30 cellular contexts compared by ENCODE assay signal in genomic region chr14:65142429-65142828, GRCh38.
"Had no signal": no experiment of that assay in that cellular context is flagged by ENCODE, and none has a peak within 500 bp of the region (broad histone marks: within the 10 kb centered on the region; RNA-seq: fewer than 3 reads in every experiment).

No MANE protein-coding gene starts in this region.

- H3K4me3 Mint-ChIP-seq: activated CD4-positive, alpha-beta T cell treated with anti-CD3 and anti-CD28 coated beads for 36 hours; activated CD4-positive, alpha-beta T cell treated with anti-CD3 and anti-CD28 coated beads, Interleukin-2, amount 10 ng/mL, durations not matched to agents 7 days and 5 days; activated CD8-positive, alpha-beta T cell treated with anti-CD3 and anti-CD28 coated beads for 36 hours; activated naive CD8-positive, alpha-beta T cell; activated T-cell treated with anti-CD3 and anti-CD28 coated beads, Interleukin-2, amount 50 U/mL, for 4 hours; activated T-helper 17 cell treated with anti-CD3 and anti-CD28 coated beads, Interleukin-2, amount 50 U/mL, for 72 hours; central memory CD8-positive, alpha-beta T cell; effector memory CD8-positive, alpha-beta T cell had no signal

- FAIRE-seq: astrocyte, bronchial epithelial cell had no signal

- H3K36me3 ChIP-seq: brain microvascular endothelial cell, esophagus muscularis mucosa, gastroesophageal sphincter, heart right ventricle had no signal

- H3K4me1 ChIP-seq: esophagus muscularis mucosa, gastroesophageal sphincter, heart right ventricle had no signal

- H3K36me3 Mint-ChIP-seq: activated naive CD8-positive, alpha-beta T cell had no signal

- ATAC-seq: activated CD4-positive, alpha-beta T cell treated with anti-CD3 and anti-CD28 coated beads for 36 hours; activated CD8-positive, alpha-beta T cell treated with anti-CD3 and anti-CD28 coated beads for 36 hours; activated T-cell treated with anti-CD3 and anti-CD28 coated beads, Interleukin-2, amount 50 U/mL, for 4 hours; activated T-helper 17 cell treated with anti-CD3 and anti-CD28 coated beads, Interleukin-2, amount 50 U/mL, for 72 hours; effector memory CD8-positive, alpha-beta T cell; foreskin keratinocyte; gastroesophageal sphincter had no signal

- H3K27ac Mint-ChIP-seq: activated CD4-positive, alpha-beta T cell treated with anti-CD3 and anti-CD28 coated beads for 36 hours; activated CD4-positive, alpha-beta T cell treated with anti-CD3 and anti-CD28 coated beads, Interleukin-2, amount 10 ng/mL, durations not matched to agents 7 days and 5 days; activated CD8-positive, alpha-beta T cell treated with anti-CD3 and anti-CD28 coated beads for 36 hours; activated naive CD8-positive, alpha-beta T cell; activated T-helper 17 cell treated with anti-CD3 and anti-CD28 coated beads, Interleukin-2, amount 50 U/mL, for 72 hours; effector memory CD8-positive, alpha-beta T cell had no signal

- H3K9me3 ChIP-seq: esophagus muscularis mucosa, gastroesophageal sphincter, heart right ventricle had no signal

- H3K9me3 Mint-ChIP-seq: activated CD4-positive, alpha-beta T cell treated with anti-CD3 and anti-CD28 coated beads, Interleukin-2, amount 10 ng/mL, durations not matched to agents 7 days and 5 days; activated CD8-positive, alpha-beta T cell treated with anti-CD3 and anti-CD28 coated beads for 36 hours; activated T-cell treated with anti-CD3 and anti-CD28 coated beads, Interleukin-2, amount 50 U/mL, for 4 hours; activated T-helper 17 cell treated with anti-CD3 and anti-CD28 coated beads, Interleukin-2, amount 50 U/mL, for 72 hours; central memory CD8-positive, alpha-beta T cell; effector memory CD8-positive, alpha-beta T cell had no signal

- H3K4me1 Mint-ChIP-seq: activated CD4-positive, alpha-beta T cell treated with anti-CD3 and anti-CD28 coated beads for 36 hours; activated CD4-positive, alpha-beta T cell treated with anti-CD3 and anti-CD28 coated beads, Interleukin-2, amount 10 ng/mL, durations not matched to agents 7 days and 5 days; activated T-helper 17 cell treated with anti-CD3 and anti-CD28 coated beads, Interleukin-2, amount 50 U/mL, for 72 hours; central memory CD8-positive, alpha-beta T cell had no signal

- H3K27ac ChIP-seq: brain microvascular endothelial cell, esophagus muscularis mucosa, foreskin keratinocyte, gastroesophageal sphincter had no signal

- H3K4me3 ChIP-seq: esophagus muscularis mucosa, gastroesophageal sphincter, heart right ventricle had no signal

- DNase-seq: activated CD4-positive, alpha-beta T cell treated with anti-CD3 and anti-CD28 coated beads for 36 hours; activated CD4-positive, alpha-beta T cell treated with anti-CD3 and anti-CD28 coated beads, Interleukin-2, amount 10 ng/mL, durations not matched to agents 7 days and 5 days; activated CD4-positive, alpha-beta T cell treated with anti-CD3 and anti-CD28 coated beads, Interleukin-2, amount 50 U/mL, for 48 hours; activated CD4-positive, CD25-positive, alpha-beta regulatory T cell; activated CD4-positive, CD25-positive, alpha-beta regulatory T cell treated with anti-CD3 and anti-CD28 coated beads, Interleukin-2, amount 50 U/mL, for 72 hours; activated CD8-positive, alpha-beta memory T cell treated with anti-CD3 and anti-CD28 coated beads for 24 hours; activated CD8-positive, alpha-beta T cell treated with anti-CD3 and anti-CD28 coated beads for 36 hours; activated effector memory CD4-positive, alpha-beta T cell treated with Interleukin-2 at 50 U/mL for 16 hours; activated gamma-delta T cell treated with Interleukin-2 at 50 U/mL for 16 hours; activated naive CD4-positive, alpha-beta T cell treated with anti-CD3 and anti-CD28 coated beads, Interleukin-2, amount 50 U/mL, for 16 hours; activated naive CD4-positive, alpha-beta T cell treated with Interleukin-2 at 50 U/mL for 16 hours; activated T-cell treated with anti-CD3 and anti-CD28 coated beads, Interleukin-2, amount 50 U/mL, for 4 hours; amniotic stem cell; anterior cingulate cortex; brain microvascular endothelial cell; cortex of kidney; dermis blood vessel endothelial cell; effector CD4-positive, alpha-beta T cell; effector memory CD8-positive, alpha-beta T cell; erythroblast; foreskin keratinocyte; heart right ventricle; T-helper 2 cell had no signal
